In genomic region chr7:99312316-99313203, GRCh38 we compare ENCODE assay signal across 8 cellular contexts. TPM values are rescaled to one million over a fixed set of nuclear protein-coding genes. Genes with fewer than 3 reads are reported as not detected.
DNase-seq lines count a peak whose midpoint lies in the region; TF ChIP-seq lines count a peak whose summit lies in the region.

No MANE protein-coding gene starts in this region.

- no peak overlapping the region for H3K4me2 ChIP-seq in mesendoderm (ENCODE audit: low read length)

- H3K4me3 ChIP-seq in AG10803 (ENCODE audit: low read length) (no peak overlapping the region), mesendoderm (ENCODE audit: low read length) (no peak overlapping the region)

- intact Hi-C loops in activated CD4-positive, alpha-beta memory T cell treated with anti-CD3 and anti-CD28 coated beads for 36 hours (cut with micrococcal nuclease): loop anchor here (1.0 to 2.0 kb wide), 2 partner anchors 38 to 272 kb away; no protein-coding TSS in a partner anchor

- H3K4me3 Mint-ChIP-seq in activated CD4-positive, alpha-beta memory T cell treated with anti-CD3 and anti-CD28 coated beads for 36 hours: no peak overlapping the region

- no peak overlapping the region for H3K27ac ChIP-seq in mesendoderm (ENCODE audit: low read depth, low read length)

- CTCF ChIA-PET in activated CD4-positive, alpha-beta memory T cell treated with anti-CD3 and anti-CD28 coated beads for 36 hours (lab: Charles Lee): interaction anchor here (0.7 to 6.3 kb wide), 16 partner anchors 11 to 403 kb away, joined by 3 to 70 read pairs (median 4); partner anchors contain the start of gene ARPC1A

- H2BK15ac ChIP-seq in mesendoderm (replicated peaks; ENCODE audit: low read depth): no peak overlapping the region

- DNase-seq in AG10803 (ENCODE audit: low read depth): peak; percentile 51
- peak; percentile 53 for DNase-seq in GM19240 (ENCODE audit: insufficient read length, low spot score)
- DNase-seq in NCI-H460 (ENCODE audit: extremely low read depth, low read depth): peak; percentile 72
- peak; percentile 79 for DNase-seq in activated CD4-positive, alpha-beta memory T cell treated with anti-CD3 and anti-CD28 coated beads for 36 hours
- DNase-seq in effector CD4-positive, alpha-beta T cell: peak; percentile 69
- DNase-seq in mesendoderm: peak; percentile 78
- peak; percentile 43 to 56 for DNase-seq in stimulated activated CD8-positive, alpha-beta memory T cell treated with anti-CD3 and anti-CD28 coated beads, Interleukin-2, amount 100 ng/mL, for 1 hour (ENCODE audit: low read depth in 2 of 2)
- no peak for DNase-seq in cerebellar nuclear complex (lab: John Stamatoyannopoulos, UW)

- no peaks in the 10 kb centered on the region for H3K27me3 ChIP-seq in mesendoderm (ENCODE audit: insufficient read depth, low read length, poor library complexity)

- H4K5ac ChIP-seq in mesendoderm (ENCODE audit: low read length): no peak overlapping the region

- H3K27me3 Mint-ChIP-seq in activated CD4-positive, alpha-beta memory T cell treated with anti-CD3 and anti-CD28 coated beads for 36 hours: peaks cover 9% of the 10 kb centered on the region

- H3K18ac ChIP-seq in mesendoderm (ENCODE audit: low read length): no peak overlapping the region

- TF ChIP-seq CTCF in AG10803 (conservative IDR thresholded peaks at IDR 0.05; ENCODE audit: low read length): peak; percentile 95

- no peak overlapping the region for H3K56ac ChIP-seq in mesendoderm (ENCODE audit: low read length)

- no peaks in the 10 kb centered on the region for H3K79me1 ChIP-seq in mesendoderm (ENCODE audit: low read length)

- H3K9ac ChIP-seq in mesendoderm (ENCODE audit: low read length): no peak overlapping the region

- no peak overlapping the region for H3K4ac ChIP-seq in mesendoderm (ENCODE audit: low read depth, low read length)

- no peak overlapping the region for H2AK5ac ChIP-seq in mesendoderm (ENCODE audit: low read length)

- no peaks in the 10 kb centered on the region for H3K79me2 ChIP-seq in mesendoderm (ENCODE audit: control insufficient read depth, insufficient read depth, low read length)

- H3K9me3 Mint-ChIP-seq in activated CD4-positive, alpha-beta memory T cell treated with anti-CD3 and anti-CD28 coated beads for 36 hours: no peaks in the 10 kb centered on the region

- no peaks in the 10 kb centered on the region for H3K36me3 Mint-ChIP-seq in activated CD4-positive, alpha-beta memory T cell treated with anti-CD3 and anti-CD28 coated beads for 36 hours

- no peak overlapping the region for H3K27ac Mint-ChIP-seq in activated CD4-positive, alpha-beta memory T cell treated with anti-CD3 and anti-CD28 coated beads for 36 hours

- peaks cover 7% of the 10 kb centered on the region for H3K4me1 Mint-ChIP-seq in activated CD4-positive, alpha-beta memory T cell treated with anti-CD3 and anti-CD28 coated beads for 36 hours (ENCODE audit: low read depth)

- H3K23ac ChIP-seq in mesendoderm (ENCODE audit: low read length): no peak overlapping the region

- no peak overlapping the region for H4K8ac ChIP-seq in mesendoderm (ENCODE audit: low read depth, low read length)

- no peaks in the 10 kb centered on the region for H3K4me1 ChIP-seq in mesendoderm (ENCODE audit: control insufficient read depth, low read depth, low read length)

- WGBS in mesendoderm (ENCODE audit: extremely low coverage, insufficient coverage, low lambda C conversion rate): no CpG with 5 or more reads among the region's 16 CpGs

- no peaks in the 10 kb centered on the region for H3K36me3 ChIP-seq in mesendoderm (ENCODE audit: control insufficient read depth, insufficient read depth, low read length)

- no peak overlapping the region for H2BK5ac ChIP-seq in mesendoderm (ENCODE audit: low read length)

- H2BK120ac ChIP-seq in mesendoderm (ENCODE audit: low read depth, low read length): no peak overlapping the region

- POLR2A ChIA-PET in activated CD4-positive, alpha-beta memory T cell treated with anti-CD3 and anti-CD28 coated beads for 36 hours (lab: Charles Lee): no interaction called here

RNA-seq across cellular contexts. Expression of gene ARPC1A, which starts 13.1 kb away (rescaled TPM):
- 162 and 177 TPM in 2 replicates for total RNA-seq in NCI-H460 (2014; rRNA removed; shearing (Covaris generic))
- polyA plus RNA-seq in NCI-H460 (2014; cell fraction: nucleus; rRNA removed): 167 and 168 TPM in 2 replicates
- 10 to 100 TPM; 66.9 to 70.0 TPM for total RNA-seq in activated CD4-positive, alpha-beta memory T cell treated with anti-CD3 and anti-CD28 coated beads for 36 hours
- 204 TPM for polyA plus RNA-seq in mesendoderm (2013, experiment 1 of 2)
- polyA plus RNA-seq in mesendoderm (2013, experiment 2 of 2): 207 TPM

RNA-seq across cellular contexts. Expression of gene MYH16, which starts 39.9 kb away (rescaled TPM):
- total RNA-seq in NCI-H460 (2014; rRNA removed; shearing (Covaris generic)): not detected in 2 replicates
- polyA plus RNA-seq in NCI-H460 (2014; cell fraction: nucleus; rRNA removed): not detected in 2 replicates
- not detected for total RNA-seq in activated CD4-positive, alpha-beta memory T cell treated with anti-CD3 and anti-CD28 coated beads for 36 hours
- polyA plus RNA-seq in mesendoderm (2013, experiment 1 of 2): not detected
- not detected for polyA plus RNA-seq in mesendoderm (2013, experiment 2 of 2)

Comparison
In these comparisons a context has a peak if more than half of its experiments do, and no peak if none do; other contexts are left out.
1. DNase-seq: peak in AG10803 (single experiment), GM19240 (single experiment), NCI-H460 (single experiment), activated CD4-positive, alpha-beta memory T cell treated with anti-CD3 and anti-CD28 coated beads for 36 hours (single experiment), effector CD4-positive, alpha-beta T cell (single experiment), mesendoderm (single experiment) and stimulated activated CD8-positive, alpha-beta memory T cell treated with anti-CD3 and anti-CD28 coated beads, Interleukin-2, amount 100 ng/mL, for 1 hour (2 of 2); none in cerebellar nuclear complex (0 of 2).